1 cellular context compared by ENCODE assay signal in genomic region chr1:19666139-19666465, GRCh38.
TF ChIP-seq lines count a peak whose summit lies in the region.

No MANE protein-coding gene starts in this region.

TF ChIP-seq in IMR-90, 13 proteins besides CTCF, POLR2A, EP300 and RAD21:
- TF ChIP-seq CHD1 (IDR thresholded peaks at IDR 0.05; ENCODE audit: low read depth, low read length): no peak
- TF ChIP-seq RCOR1 (IDR thresholded peaks at IDR 0.05; ENCODE audit: insufficient replicate concordance, low read length): no peak
- TF ChIP-seq SMC3 (IDR thresholded peaks at IDR 0.05; ENCODE audit: low read depth, low read length): no peak
- no peak for TF ChIP-seq FOS (IDR thresholded peaks at IDR 0.05; ENCODE audit: low read depth, low read length)
- no peak for TF ChIP-seq RFX5 (IDR thresholded peaks at IDR 0.05; ENCODE audit: low read depth, low read length)
- TF ChIP-seq USF2 (IDR thresholded peaks at IDR 0.05; ENCODE audit: low read depth, low read length): no peak
- TF ChIP-seq CEBPB (IDR thresholded peaks at IDR 0.05; ENCODE audit: low read depth, low read length): no peak
- no peak for TF ChIP-seq NFE2L2 (IDR thresholded peaks at IDR 0.05; ENCODE audit: low read depth, low read length)
- no peak for TF ChIP-seq MAFK (IDR thresholded peaks at IDR 0.05; ENCODE audit: low read depth, low read length)
- no peak for TF ChIP-seq BHLHE40 (IDR thresholded peaks at IDR 0.05; ENCODE audit: low read depth, low read length)
- TF ChIP-seq ELK1 (IDR thresholded peaks at IDR 0.05; ENCODE audit: borderline replicate concordance, low read depth, low read length): no peak
- TF ChIP-seq MAZ (IDR thresholded peaks at IDR 0.05; ENCODE audit: borderline replicate concordance, low read depth, low read length): no peak
TF ChIP-seq in IMR-90: peak in this region for 0.
